ENCODE assay signal across 8 cellular contexts in genomic region chr1:113904674-113905434, GRCh38. TPM values are rescaled to one million over a fixed set of nuclear protein-coding genes. Genes with fewer than 3 reads are reported as not detected.
DNase-seq lines count a peak whose midpoint lies in the region; TF ChIP-seq lines count a peak whose summit lies in the region.

Gene AP4B1 (minus strand): TSS chr1:113904799. CDS start chr1:113904717, 82 bp downstream.
Gene DCLRE1B (plus strand): TSS chr1:113905326. CDS start chr1:113905587, 261 bp downstream.

- H4K20me1 ChIP-seq in MM.1S (ENCODE audit: insufficient read depth, low read length): no peaks in the 10 kb centered on the region

- peak within 1 kb of the TSS; percentile 98 for H3K4me3 Mint-ChIP-seq in neural crest cell

- no peaks in the 10 kb centered on the region for H3F3A ChIP-seq in MM.1S (ENCODE audit: insufficient read depth, low read length)

- H3K27ac Mint-ChIP-seq in neural crest cell (ENCODE audit: unreplicated experiment): peak within 1 kb of the TSS; percentile 94

- H3K4me3 ChIP-seq in MM.1S (ENCODE audit: low read length) (peak within 1 kb of the TSS; percentile 87), fibroblast of villous mesenchyme (ENCODE audit: low read depth, low read length) (peak within 1 kb of the TSS; percentile 68), stomach smooth muscle (ENCODE audit: low read length in 2 of 2) (peak within 1 kb of the TSS; percentile 99)

- H3K36me3 Mint-ChIP-seq in neural crest cell (ENCODE audit: low read depth): peaks cover 5% of the 10 kb centered on the region

- peaks cover 29% of the 10 kb centered on the region for H3K4me1 Mint-ChIP-seq in neural crest cell

- H3K9ac ChIP-seq in MM.1S (ENCODE audit: low read length) (peak within 1 kb of the TSS; percentile 81), stomach smooth muscle (ENCODE audit: low read length in 2 of 2) (peak within 1 kb of the TSS; percentile 78 to 97)

- H3K9me3 Mint-ChIP-seq in neural crest cell: no peaks in the 10 kb centered on the region

- no peaks in the 10 kb centered on the region for H3K9me2 ChIP-seq in MM.1S (replicated peaks; ENCODE audit: insufficient read depth, low read length)

- H3K27me3 Mint-ChIP-seq in neural crest cell (ENCODE audit: low read depth): no peaks in the 10 kb centered on the region

- DNase-seq in GF-D8 (lab: John Stamatoyannopoulos, UW) (peak; percentile 99), HCEC 1CT (peak; percentile 100), MM.1S (peak; percentile 96), SIG-M5 (lab: John Stamatoyannopoulos, UW) (peak; percentile 98), activated gamma-delta T cell (lab: John Stamatoyannopoulos, UW) (peak; percentile 95), fibroblast of villous mesenchyme (ENCODE audit: low read depth) (peak; percentile 100), neural crest cell (ENCODE audit: low read depth, low spot score) (peak; percentile 95)

- peak within 1 kb of the TSS; percentile 72; the same call in 1 of the 2 replicates for H3K27ac ChIP-seq in MM.1S (ENCODE audit: low read length)
- peak within 1 kb of the TSS; percentile 91 for H3K27ac ChIP-seq in stomach smooth muscle (ENCODE audit: low read length)

- TF ChIP-seq CTCF in MM.1S (IDR thresholded peaks at IDR 0.05; ENCODE audit: low read length): peak; percentile 40
- TF ChIP-seq CTCF in fibroblast of villous mesenchyme (IDR thresholded peaks at IDR 0.05; ENCODE audit: insufficient read depth, low read depth, low read length): peak; percentile 60
- TF ChIP-seq CTCF in neural crest cell (conservative IDR thresholded peaks at IDR 0.05): peak; percentile 64

- H3K4me1 ChIP-seq in MM.1S (ENCODE audit: low read length) (0 out of 2 replicates have a peak, but pooled peaks cover 5% of the 10 kb centered on the region), stomach smooth muscle (ENCODE audit: control insufficient read depth, insufficient read depth, low read length) (peaks cover 9% of the 10 kb centered on the region)

- H3K4me2 ChIP-seq in MM.1S (ENCODE audit: low read depth, low read length): peak within 1 kb of the TSS; percentile 63

- H3K27me3 ChIP-seq in MM.1S (replicated peaks; ENCODE audit: insufficient read depth, low read length) (no peaks in the 10 kb centered on the region), stomach smooth muscle (ENCODE audit: control insufficient read depth in 1 of 2, insufficient read depth in 2 of 2, low read length in 2 of 2) (no peaks in the 10 kb centered on the region)

- H2AFZ ChIP-seq in MM.1S (ENCODE audit: low read length): peak within 1 kb of the TSS; percentile 75

- no peaks in the 10 kb centered on the region for H3K9me3 ChIP-seq in MM.1S (replicated peaks; ENCODE audit: insufficient read depth, low read length)
- no peaks in the 10 kb centered on the region for H3K9me3 ChIP-seq in stomach smooth muscle (ENCODE audit: control insufficient read depth in 2 of 2, low read length in 2 of 2)

- H3K36me3 ChIP-seq in MM.1S (replicated peaks; ENCODE audit: insufficient read depth, low read length) (no peaks in the 10 kb centered on the region), stomach smooth muscle (ENCODE audit: control insufficient read depth in 2 of 2, insufficient read depth in 2 of 2, low read length in 2 of 2) (peaks cover 5 to 19% of the 10 kb centered on the region in 2 donors)

- H3K79me2 ChIP-seq in MM.1S (ENCODE audit: low read length): peaks cover 15% of the 10 kb centered on the region

RNA-seq across cellular contexts. Expression of gene AP4B1, which starts in this region (rescaled TPM):
- total RNA-seq in fibroblast of villous mesenchyme: 12.9 and 19.4 TPM in 2 replicates
- total RNA-seq in neural crest cell: 23.6 and 25.3 TPM in 2 replicates

RNA-seq across cellular contexts. Expression of gene DCLRE1B, which starts in this region (rescaled TPM):
- total RNA-seq in fibroblast of villous mesenchyme: 4.2 and 4.7 TPM in 2 replicates
- total RNA-seq in neural crest cell: 21.4 and 21.5 TPM in 2 replicates

Comparison
In these comparisons a context has a peak if more than half of its experiments do, and no peak if none do; other contexts are left out.
1. Peak in every context shown above with its lines: DNase-seq, H3K4me3 ChIP-seq and H3K27ac ChIP-seq.